In genomic region chr12:56298828-56299227, GRCh38 we compare ENCODE assay signal across 1 cellular context.
TF ChIP-seq lines count a peak whose summit lies in the region.

No MANE protein-coding gene starts in this region.

TF ChIP-seq in GM23338, 12 proteins besides CTCF, POLR2A, EP300 and RAD21 (continued from another document):
- TF ChIP-seq REST (IDR thresholded peaks at IDR 0.05; ENCODE audit: unreplicated experiment): no peak
- no peak for TF ChIP-seq ZNF331 (CRISPR knock-in tag; IDR thresholded peaks at IDR 0.05; ENCODE audit: low read depth)
- no peak for TF ChIP-seq STAT1 (IDR thresholded peaks at IDR 0.05; ENCODE audit: unreplicated experiment)
- TF ChIP-seq ZNF462 (CRISPR knock-in tag; IDR thresholded peaks at IDR 0.05): no peak
- no peak for TF ChIP-seq EZH2 (IDR thresholded peaks at IDR 0.05; ENCODE audit: low read depth, unreplicated experiment)
- TF ChIP-seq ETS1 (IDR thresholded peaks at IDR 0.05): no peak
- TF ChIP-seq POLR2AphosphoS5 (IDR thresholded peaks at IDR 0.05; ENCODE audit: low read depth): no peak
